ENCODE assay signal across 22 cellular contexts in genomic region chr1:196209265-196209664, GRCh38.
DNase-seq lines count a peak whose midpoint lies in the region; ATAC-seq, FAIRE-seq and TF ChIP-seq lines count a peak whose summit lies in the region.
"Had no signal": no experiment of that assay in that cellular context is flagged by ENCODE, and none has a peak within 500 bp of the region (broad histone marks: within the 10 kb centered on the region; RNA-seq: fewer than 3 reads in every experiment).

No MANE protein-coding gene starts in this region.

- TF ChIP-seq RAD21 in K562 (CRISPR knock-in tag; conservative IDR thresholded peaks at IDR 0.05 in 1 of 2, IDR thresholded peaks at IDR 0.05 in 1 of 2), result no peak

- no peaks in the 10 kb centered on the region for H3K4me1 ChIP-seq in K562 (replicated peaks in 1 of 2; ENCODE audit: control insufficient read depth in 2 of 2, insufficient read depth in 2 of 2, low read length in 2 of 2)
- H3K4me1 ChIP-seq: A549; BLaER1 treated with 17β-estradiol and CSF1 and Interleukin-3, amounts not matched to agents 10 nM and 100 nM had no signal

- no peaks in the 10 kb centered on the region for H3K36me3 ChIP-seq in K562 (ENCODE audit: control insufficient read depth, insufficient read depth, low read length)
- H3K36me3 ChIP-seq: BLaER1 treated with 17β-estradiol and CSF1 and Interleukin-3, amounts not matched to agents 10 nM and 100 nM had no signal

- TF ChIP-seq POLR2A in K562 (conservative IDR thresholded peaks at IDR 0.05), result no peak

- ATAC-seq in K562, result no peak
- no peak for ATAC-seq in HG02798 (IDR thresholded peaks at IDR 0.05; ENCODE audit: poor library complexity, unreplicated experiment)
- ATAC-seq in HG03045 (IDR thresholded peaks at IDR 0.05; ENCODE audit: unreplicated experiment), result no peak
- ATAC-seq: A549; CD8-positive, alpha-beta T cell; GM12878 had no signal

- no peak overlapping the region for H3K4me2 ChIP-seq in K562 (ENCODE audit: insufficient read depth, low read length)
- H3K4me2 ChIP-seq: A549; BLaER1 treated with 17β-estradiol and CSF1 and Interleukin-3, amounts not matched to agents 10 nM and 100 nM; SK-N-SH had no signal

- no peaks in the 10 kb centered on the region for H3K9me1 ChIP-seq in K562 (ENCODE audit: control insufficient read depth, insufficient read depth, low read length)

- no peaks in the 10 kb centered on the region for H3K27me3 ChIP-seq in K562 (ENCODE audit: control insufficient read depth in 2 of 2, insufficient read depth in 2 of 2, low read length in 2 of 2)
- H3K27me3 ChIP-seq: BLaER1 treated with 17β-estradiol and CSF1 and Interleukin-3, amounts not matched to agents 10 nM and 100 nM had no signal

- 0 out of 2 replicates have a peak, but pooled peaks cover 2% of the 10 kb centered on the region for H3K9me3 ChIP-seq in K562 (replicated peaks; ENCODE audit: control insufficient read depth, insufficient read depth, low read depth, low read length)
- H3K9me3 ChIP-seq: A549; BLaER1 treated with 17β-estradiol and CSF1 and Interleukin-3, amounts not matched to agents 10 nM and 100 nM; SK-N-SH had no signal

- H3K9ac ChIP-seq in K562 (ENCODE audit: insufficient read depth in 1 of 2, low read depth in 2 of 2, low read length in 2 of 2), result no peak overlapping the region
- H3K9ac ChIP-seq: BLaER1 treated with 17β-estradiol and CSF1 and Interleukin-3, amounts not matched to agents 10 nM and 100 nM; SK-N-SH had no signal

- DNase-seq in AG08395 (ENCODE audit: low spot score), result peak; percentile 6
- DNase-seq in Ammon's horn (ENCODE audit: low spot score), result peak; percentile 7
- no peak for DNase-seq in K562 (ENCODE audit: extremely low read depth in 1 of 4, low spot score in 3 of 4)
- DNase-seq in pons (ENCODE audit: low spot score), result peak; percentile 7
- DNase-seq in NCI-H82 treated with DMSO at 0.1 percent for 48 hours (lab: John Stamatoyannopoulos, UW; ENCODE audit: unreplicated experiment), result no peak
- DNase-seq: CD8-positive, alpha-beta T cell; DND-41; H7; HFFc6; MV-4-11; NCI-H1105 treated with DMSO at 0.1 percent for 48 hours; NCI-H2081; NCI-H526; RPMI8226; SIG-M5; SK-N-SH had no signal

- H3K79me2 ChIP-seq in K562 (ENCODE audit: control insufficient read depth, insufficient read depth, low read length), result no peaks in the 10 kb centered on the region

- no peak for TF ChIP-seq EP300 in K562 (IDR thresholded peaks at IDR 0.05; ENCODE audit: low read length)

- intact Hi-C loops in K562 (cut with micrococcal nuclease), result no loop called here

- 11% methylated on average over 3 of the region's 3 CpGs for WGBS in K562 (ENCODE audit: insufficient coverage, low coverage, missing lambda C conversion rate)

- BruUV-seq in K562 (replicated peaks; lab: Mats Ljungman, UMichigan), result no TSS peak

- no peak for TF ChIP-seq CTCF in K562 (IDR thresholded peaks at IDR 0.05 in 2 of 3, conservative IDR thresholded peaks at IDR 0.05 in 1 of 3; ENCODE audit: insufficient read depth in 2 of 3, low read depth in 1 of 3, low read length in 3 of 3)

- POLR2A ChIA-PET in K562 (lab: Yijun Ruan, JAX), result no interaction called here

- FAIRE-seq in K562 (lab: Jason Lieb, UNC), result no peak
- FAIRE-seq: A549, GM12878, HTR-8/SVneo had no signal

- no peak overlapping the region for H3K4me3 ChIP-seq in K562
- H3K4me3 ChIP-seq: A549; BLaER1 treated with 17β-estradiol and CSF1 and Interleukin-3, amounts not matched to agents 10 nM and 100 nM; GM12878 had no signal

- in situ Hi-C loops in K562 (cut with MboI), result no loop called here

- no peaks in the 10 kb centered on the region for H4K20me1 ChIP-seq in K562 (replicated peaks; ENCODE audit: control insufficient read depth, insufficient read depth, low read length)
- H4K20me1 ChIP-seq: BLaER1 treated with 17β-estradiol and CSF1 and Interleukin-3, amounts not matched to agents 10 nM and 100 nM had no signal

- H3K27ac ChIP-seq in K562 (ENCODE audit: extremely low read depth, low read depth, low read length), result no peak overlapping the region
- H3K27ac ChIP-seq: A549; BLaER1 treated with 17β-estradiol and CSF1 and Interleukin-3, amounts not matched to agents 10 nM and 100 nM had no signal

- no peak overlapping the region for H2AFZ ChIP-seq in K562 (ENCODE audit: low read depth, low read length)

- CTCF ChIA-PET in K562 (lab: Yijun Ruan, JAX; ENCODE audit: low intra/inter-chr PET ratio), result no interaction called here

TF ChIP-seq in K562, 482 proteins besides CTCF, POLR2A, EP300 and RAD21:
- peak; percentile 71 for TF ChIP-seq RFX1 (IDR thresholded peaks at IDR 0.05)
- TF ChIP-seq ZNF511 (CRISPR knock-in tag; IDR thresholded peaks at IDR 0.05), result no peak

Comparison
In these comparisons a context has a peak if more than half of its experiments do, and no peak if none do; other contexts are left out.
1. DNase-seq: peak in AG08395 (single experiment), Ammon's horn (single experiment) and pons (single experiment); none in K562 (0 of 4) and NCI-H82 treated with DMSO at 0.1 percent for 48 hours (single experiment).